Comparison of ENCODE assay signal across 1 cellular context in genomic region chr20:48737463-48738093, GRCh38.
TF ChIP-seq lines count a peak whose summit lies in the region.

No MANE protein-coding gene starts in this region.

TF ChIP-seq in SK-N-SH, 30 proteins besides CTCF, POLR2A, EP300 and RAD21 (continued from another document):
- TF ChIP-seq IRF3 (IDR thresholded peaks at IDR 0.05; ENCODE audit: low read depth, low read length), result no peak
- TF ChIP-seq FOSL2 (IDR thresholded peaks at IDR 0.05; ENCODE audit: borderline replicate concordance, low read depth), result no peak
- no peak for TF ChIP-seq TAF1 (IDR thresholded peaks at IDR 0.05; ENCODE audit: borderline replicate concordance, low read depth, low read length)
- TF ChIP-seq YY1 (IDR thresholded peaks at IDR 0.05; ENCODE audit: low read depth), result no peak
- TF ChIP-seq PBX3 (IDR thresholded peaks at IDR 0.05), result no peak
- TF ChIP-seq CHD2 (IDR thresholded peaks at IDR 0.05; ENCODE audit: low read length, partially characterized antibody), result no peak
